In the genomic region with DNA sequence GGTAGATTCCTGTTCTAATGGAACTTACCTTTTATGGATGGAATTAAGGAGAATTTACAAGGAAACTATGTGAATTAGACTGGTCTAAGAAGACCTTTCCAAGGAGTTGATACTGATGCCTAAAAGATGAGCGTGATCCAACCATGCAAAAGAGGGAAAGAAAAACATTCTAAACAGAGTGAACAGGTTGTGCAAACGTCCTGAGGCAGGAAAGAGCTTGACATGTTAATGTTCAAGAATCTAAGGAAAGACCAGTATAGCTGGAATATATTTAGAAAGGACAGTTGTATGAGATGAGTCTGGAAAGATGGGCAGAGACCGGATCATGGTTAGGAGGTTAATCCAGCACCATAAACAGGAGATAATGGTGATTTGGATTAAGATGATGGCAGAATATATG, we compare ENCODE assay signal across 13 cellular contexts. TPM values are rescaled to one million over a fixed set of nuclear protein-coding genes. Genes with fewer than 3 reads are reported as not detected.
DNase-seq lines count a peak whose midpoint lies in the region; ATAC-seq and TF ChIP-seq lines count a peak whose summit lies in the region.
"Had no signal": no experiment of that assay in that cellular context is flagged by ENCODE, and none has a peak within 500 bp of the region (broad histone marks: within the 10 kb centered on the region; RNA-seq: fewer than 3 reads in every experiment).

No MANE protein-coding gene starts in this region.

- H3K4me2 ChIP-seq in BLaER1 treated with 17β-estradiol and CSF1 and Interleukin-3, amounts not matched to agents 10 nM and 100 nM = peak overlapping the region in 9 of 11 experiments; percentile 84 to 99 (median 93); a peak in 16 of 22 replicates
- H3K4me2 ChIP-seq in HCT116 (ENCODE audit: low read length) (peak overlapping the region; percentile 96), mesendoderm (ENCODE audit: low read length) (peak overlapping the region; percentile 15)

- no peaks in the 10 kb centered on the region for H3K9me3 ChIP-seq in BLaER1 treated with 17β-estradiol and CSF1 and Interleukin-3, amounts not matched to agents 10 nM and 100 nM (replicated peaks in 1 of 11)
- no peaks in the 10 kb centered on the region for H3K9me3 ChIP-seq in HCT116 (ENCODE audit: control insufficient read depth in 1 of 2, insufficient read depth in 1 of 2, low read depth in 1 of 2, low read length in 2 of 2)
- no peaks in the 10 kb centered on the region for H3K9me3 ChIP-seq in esophagus squamous epithelium

- WGBS in mesendoderm (ENCODE audit: extremely low coverage, insufficient coverage, low lambda C conversion rate) = no CpG with 5 or more reads among the region's 3 CpGs
- 64 to 65% methylated on average over 3 of the region's 3 CpGs for WGBS in esophagus squamous epithelium, 2 donors

- RAD21 ChIA-PET in HCT116 (lab: Charles Lee; ENCODE audit: low non-redundant PET in 1 of 2, low total read pairs in 2 of 2, uncharacterized antibody in 2 of 2, unreplicated experiment in 2 of 2) = no interaction called here

- no peak overlapping the region for H3K23ac ChIP-seq in mesendoderm (ENCODE audit: low read length)

- peaks cover 75% of the 10 kb centered on the region for H3K79me2 ChIP-seq in HCT116 (ENCODE audit: insufficient read depth, low read length)
- peaks cover 24% of the 10 kb centered on the region for H3K79me2 ChIP-seq in mesendoderm (ENCODE audit: control insufficient read depth, insufficient read depth, low read length)

- H3K27ac Mint-ChIP-seq in activated CD4-positive, alpha-beta memory T cell treated with anti-CD3 and anti-CD28 coated beads, Interleukin-2, amount 10 ng/mL, durations not matched to agents 7 days and 5 days = no peak overlapping the region

- H4K5ac ChIP-seq in mesendoderm (ENCODE audit: low read length) = no peak overlapping the region

- peaks cover 12% of the 10 kb centered on the region for H3K79me1 ChIP-seq in mesendoderm (ENCODE audit: low read length)

- no peak for ATAC-seq in HCT116
- no peak for ATAC-seq in HG03571 (IDR thresholded peaks at IDR 0.05; ENCODE audit: unreplicated experiment)
- ATAC-seq in GM19463 (IDR thresholded peaks at IDR 0.05; ENCODE audit: unreplicated experiment) = no peak
- ATAC-seq: left ventricle myocardium superior had no signal

- H3K9me2 ChIP-seq in HCT116 (ENCODE audit: insufficient read depth) = no peaks in the 10 kb centered on the region

- H3K56ac ChIP-seq in mesendoderm (ENCODE audit: low read length) = no peak overlapping the region

- no peak for TF ChIP-seq RAD21 in HCT116 (IDR thresholded peaks at IDR 0.05; ENCODE audit: low read depth)

- H3K9ac ChIP-seq in BLaER1 treated with 17β-estradiol and CSF1 and Interleukin-3, amounts not matched to agents 10 nM and 100 nM = peak overlapping the region in 4 of 11 experiments; percentile 79 to 81 (median 80); a peak in 2 of 22 replicates
- H3K9ac ChIP-seq in HCT116 (ENCODE audit: low read length) (peak overlapping the region; percentile 84), mesendoderm (ENCODE audit: low read length) (peak overlapping the region; percentile 92)

- H2BK120ac ChIP-seq in mesendoderm (ENCODE audit: low read depth, low read length) = no peak overlapping the region

- H3K18ac ChIP-seq in mesendoderm (ENCODE audit: low read length) = no peak overlapping the region

- no peaks in the 10 kb centered on the region for H3K27me3 Mint-ChIP-seq in activated CD4-positive, alpha-beta memory T cell treated with anti-CD3 and anti-CD28 coated beads, Interleukin-2, amount 10 ng/mL, durations not matched to agents 7 days and 5 days
- H3K27me3 Mint-ChIP-seq: CD8-positive, alpha-beta memory T cell had no signal

- H3K9me3 Mint-ChIP-seq in activated CD4-positive, alpha-beta memory T cell treated with anti-CD3 and anti-CD28 coated beads, Interleukin-2, amount 10 ng/mL, durations not matched to agents 7 days and 5 days = no peaks in the 10 kb centered on the region
- H3K9me3 Mint-ChIP-seq: CD8-positive, alpha-beta memory T cell had no signal

- CTCF ChIA-PET in HCT116 (lab: Charles Lee) = no interaction called here
- CTCF ChIA-PET in activated CD4-positive, alpha-beta memory T cell treated with anti-CD3 and anti-CD28 coated beads, Interleukin-2, amount 10 ng/mL, durations not matched to agents 7 days and 5 days (lab: Charles Lee) = interaction anchor here (0.9 to 7.5 kb wide), 4 partner anchors 35 to 265 kb away, joined by 4 to 71 read pairs (median 10); partner anchors contain the start of gene RAB30

- DNase-seq in HCT116 (ENCODE audit: low read depth, low spot score) (no peak), mesendoderm (no peak), esophagus squamous epithelium (lab: John Stamatoyannopoulos, UW) (no peak), inferior parietal cortex (ENCODE audit: extremely low spot score) (no peak)
- DNase-seq in activated CD4-positive, alpha-beta memory T cell treated with anti-CD3 and anti-CD28 coated beads, Interleukin-2, amount 10 ng/mL, durations not matched to agents 7 days and 5 days = no peak
- DNase-seq: amniotic stem cell; CD8-positive, alpha-beta memory T cell; left ventricle myocardium superior; NCI-H1436; stimulated activated naive CD4-positive, alpha-beta T cell had no signal

- peaks cover 53% of the 10 kb centered on the region for H3K4me1 Mint-ChIP-seq in activated CD4-positive, alpha-beta memory T cell treated with anti-CD3 and anti-CD28 coated beads, Interleukin-2, amount 10 ng/mL, durations not matched to agents 7 days and 5 days

- intact Hi-C loops in HCT116 (cut with micrococcal nuclease) = no loop called here
- intact Hi-C loops in esophagus squamous epithelium (cut with DNase I) = loop anchor here (10.0 kb wide), 2 partner anchors 262 to 372 kb away; no protein-coding TSS in a partner anchor

- no peak for TF ChIP-seq CTCF in HCT116 (IDR thresholded peaks at IDR 0.05 in 2 of 3, conservative IDR thresholded peaks at IDR 0.05 in 1 of 3; ENCODE audit: borderline replicate concordance in 1 of 3, insufficient read depth in 1 of 3, low read depth in 2 of 3, low read length in 2 of 3)
- TF ChIP-seq CTCF in esophagus squamous epithelium (IDR thresholded peaks at IDR 0.05) = no peak

- BruUV-seq in HCT116 (replicated peaks; lab: Mats Ljungman, UMichigan) = no TSS peak

- no peak overlapping the region for H2BK15ac ChIP-seq in mesendoderm (replicated peaks; ENCODE audit: low read depth)

- no peak overlapping the region for H3K27ac ChIP-seq in BLaER1 treated with 17β-estradiol and CSF1 and Interleukin-3, amounts not matched to agents 10 nM and 100 nM
- no peak overlapping the region for H3K27ac ChIP-seq in HCT116 (ENCODE audit: low read depth, low read length)
- H3K27ac ChIP-seq in mesendoderm (ENCODE audit: low read depth, low read length) = no peak overlapping the region
- H3K27ac ChIP-seq in esophagus squamous epithelium = peak overlapping the region in 2 of 4 donors; percentile 67 to 97

- no peak overlapping the region for H4K8ac ChIP-seq in mesendoderm (ENCODE audit: low read depth, low read length)

- no peak overlapping the region for H2AFZ ChIP-seq in HCT116 (ENCODE audit: low read depth, low read length, poor library complexity, severe bottlenecking)

- H3K27me3 ChIP-seq in BLaER1 treated with 17β-estradiol and CSF1 and Interleukin-3, amounts not matched to agents 10 nM and 100 nM = no peaks in the 10 kb centered on the region
- H3K27me3 ChIP-seq in HCT116 (ENCODE audit: insufficient read depth, low read length) = no peaks in the 10 kb centered on the region
- H3K27me3 ChIP-seq in mesendoderm (ENCODE audit: insufficient read depth, low read length, poor library complexity) = no peaks in the 10 kb centered on the region
- H3K27me3 ChIP-seq in esophagus squamous epithelium = no peaks in the 10 kb centered on the region

- H3K4me3 Mint-ChIP-seq in activated CD4-positive, alpha-beta memory T cell treated with anti-CD3 and anti-CD28 coated beads, Interleukin-2, amount 10 ng/mL, durations not matched to agents 7 days and 5 days = peak overlapping the region; percentile 97

- peak overlapping the region in 6 of 10 experiments; percentile 70 to 79 (median 76); a peak in 5 of 20 replicates for H3K4me3 ChIP-seq in BLaER1 treated with 17β-estradiol and CSF1 and Interleukin-3, amounts not matched to agents 10 nM and 100 nM
- H3K4me3 ChIP-seq in HCT116 (replicated peaks in 1 of 2; ENCODE audit: low read depth in 1 of 2, low read length in 2 of 2) (peak overlapping the region; percentile 55 to 96), mesendoderm (ENCODE audit: low read length) (no peak overlapping the region), esophagus squamous epithelium (no peak overlapping the region)

- TF ChIP-seq POLR2A in HCT116 (IDR thresholded peaks at IDR 0.05; ENCODE audit: borderline replicate concordance, extremely low read depth, insufficient read depth, insufficient read length) = no peak
- TF ChIP-seq POLR2A in esophagus squamous epithelium (IDR thresholded peaks at IDR 0.05) = no peak

- H3K4me1 ChIP-seq in BLaER1 treated with 17β-estradiol and CSF1 and Interleukin-3, amounts not matched to agents 10 nM and 100 nM = peaks cover 29 to 44% (median 39%) of the 10 kb centered on the region in 10 experiments
- peaks cover 10 to 24% of the 10 kb centered on the region in 2 experiments; a peak in 3 of 4 replicates for H3K4me1 ChIP-seq in HCT116 (ENCODE audit: control insufficient read depth in 1 of 2, insufficient read depth in 2 of 2, low read length in 2 of 2)
- peaks cover 6% of the 10 kb centered on the region for H3K4me1 ChIP-seq in mesendoderm (ENCODE audit: control insufficient read depth, low read depth, low read length)
- H3K4me1 ChIP-seq in esophagus squamous epithelium = peaks cover 19 to 74% (median 24%) of the 10 kb centered on the region in 3 donors

- peaks cover 0 to 7% (median 0%) of the 10 kb centered on the region in 11 experiments; a peak in 3 of 22 replicates for H4K20me1 ChIP-seq in BLaER1 treated with 17β-estradiol and CSF1 and Interleukin-3, amounts not matched to agents 10 nM and 100 nM
- peaks cover 13% of the 10 kb centered on the region; the same call in 1 of the 2 replicates for H4K20me1 ChIP-seq in HCT116 (ENCODE audit: insufficient read depth)

- no peaks in the 10 kb centered on the region; a peak in 1 of 22 replicates for H3K36me3 ChIP-seq in BLaER1 treated with 17β-estradiol and CSF1 and Interleukin-3, amounts not matched to agents 10 nM and 100 nM
- H3K36me3 ChIP-seq in HCT116 (ENCODE audit: control insufficient read depth in 1 of 2, insufficient read depth in 2 of 2, low read length in 2 of 2) (no peaks in the 10 kb centered on the region), mesendoderm (ENCODE audit: control insufficient read depth, insufficient read depth, low read length) (no peaks in the 10 kb centered on the region), esophagus squamous epithelium (no peaks in the 10 kb centered on the region)

- no peak overlapping the region for H2AK5ac ChIP-seq in mesendoderm (ENCODE audit: low read length)

- no peak overlapping the region for H3K4ac ChIP-seq in mesendoderm (ENCODE audit: low read depth, low read length)

- POLR2A ChIA-PET in HCT116 (lab: Charles Lee) = no interaction called here
- POLR2A ChIA-PET in activated CD4-positive, alpha-beta memory T cell treated with anti-CD3 and anti-CD28 coated beads, Interleukin-2, amount 10 ng/mL, durations not matched to agents 7 days and 5 days (lab: Charles Lee) = interaction anchor here (1.0 to 4.0 kb wide), 3 partner anchors 255 to 383 kb away, joined by 3 to 124 read pairs (median 4); partner anchors contain the start of genes ANKRD42, CCDC90B and PCF11

- no peaks in the 10 kb centered on the region for H3K36me3 Mint-ChIP-seq in activated CD4-positive, alpha-beta memory T cell treated with anti-CD3 and anti-CD28 coated beads, Interleukin-2, amount 10 ng/mL, durations not matched to agents 7 days and 5 days (ENCODE audit: low read depth)

- no peak overlapping the region for H2BK5ac ChIP-seq in mesendoderm (ENCODE audit: low read length)

RNA-seq across cellular contexts. Expression of gene DDIAS, which starts 1.3 kb away (rescaled TPM):
- total RNA-seq in HCT116 (2021; ENCODE audit: unreplicated experiment) = 17.1 TPM
- polyA plus RNA-seq in HCT116 (2012) = 9.9 TPM in 2 replicates
- total RNA-seq in activated CD4-positive, alpha-beta memory T cell treated with anti-CD3 and anti-CD28 coated beads, Interleukin-2, amount 10 ng/mL, durations not matched to agents 7 days and 5 days = 10 to 100 TPM; 10.1 to 11.0 TPM
- 23.4 TPM for polyA plus RNA-seq in mesendoderm (2013, experiment 1 of 2)
- polyA plus RNA-seq in mesendoderm (2013, experiment 2 of 2) = 22.1 TPM
- 10 to 100 TPM in 1 of 4 donors, 1 to 10 TPM in 3; 2.8 to 10.9 (median 5.1) TPM for total RNA-seq in esophagus squamous epithelium

RNA-seq across cellular contexts. Expression of gene PRCP, which starts 2.6 kb away (rescaled TPM):
- total RNA-seq in HCT116 (2021; ENCODE audit: unreplicated experiment) (50.0 TPM), esophagus squamous epithelium (10 to 100 TPM; 39.6 to 82.4 (median 50.3) TPM)
- polyA plus RNA-seq in HCT116 (2012) = 33.0 and 34.7 TPM in 2 replicates
- 10 to 100 TPM; 24.5 to 30.1 TPM for total RNA-seq in activated CD4-positive, alpha-beta memory T cell treated with anti-CD3 and anti-CD28 coated beads, Interleukin-2, amount 10 ng/mL, durations not matched to agents 7 days and 5 days
- 33.2 TPM for polyA plus RNA-seq in mesendoderm (2013, experiment 1 of 2)
- 33.0 TPM for polyA plus RNA-seq in mesendoderm (2013, experiment 2 of 2)

Comparison
In these comparisons a context has a peak if more than half of its experiments do, and no peak if none do; other contexts are left out.
1. H3K4me2 ChIP-seq: peak in every context shown above with its lines; median percentile 96 in HCT116; 93 in BLaER1 treated with 17β-estradiol and CSF1 and Interleukin-3, amounts not matched to agents 10 nM and 100 nM; 15 in mesendoderm.
2. H3K4me3 ChIP-seq: peak in BLaER1 treated with 17β-estradiol and CSF1 and Interleukin-3, amounts not matched to agents 10 nM and 100 nM (6 of 10) and HCT116 (2 of 2); none in mesendoderm (single experiment) and esophagus squamous epithelium (0 of 4).